Comparison of ENCODE assay signal across 25 cellular contexts in the genomic region with DNA sequence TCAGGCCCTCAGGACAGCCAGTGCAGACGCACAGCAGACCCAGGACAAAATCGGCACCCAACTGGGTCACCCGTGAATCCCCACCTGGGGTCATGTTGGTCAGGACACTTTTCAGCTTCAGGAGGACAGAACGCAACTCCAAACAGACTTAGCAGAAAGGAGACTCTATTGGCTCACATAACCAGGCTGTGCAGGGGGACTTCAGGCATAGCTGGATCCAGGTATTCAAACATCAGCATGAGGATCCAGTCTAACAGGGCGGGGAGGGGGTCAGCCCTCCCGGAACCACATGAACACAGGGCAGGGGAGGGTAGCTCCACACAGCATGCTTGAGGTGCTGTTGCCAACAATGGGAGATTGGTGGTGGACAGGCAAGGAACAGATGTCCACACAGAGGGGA.
"Had no signal": no experiment of that assay in that cellular context is flagged by ENCODE, and none has a peak within 500 bp of the region (broad histone marks: within the 10 kb centered on the region; RNA-seq: fewer than 3 reads in every experiment).

No MANE protein-coding gene starts in this region.

- H3K4me1 ChIP-seq: body of pancreas had no signal

- H3K36me3 Mint-ChIP-seq: activated naive CD4-positive, alpha-beta T cell treated with anti-CD3 and anti-CD28 coated beads, Interleukin-2, amount 50 U/mL, for 24 hours; T-cell had no signal

- H3K4me3 ChIP-seq: body of pancreas, SK-N-MC had no signal

- H3K4me3 Mint-ChIP-seq: activated CD4-positive, alpha-beta T cell treated with anti-CD3 and anti-CD28 coated beads for 36 hours; activated CD8-positive, alpha-beta T cell treated with anti-CD3 and anti-CD28 coated beads for 36 hours; activated naive CD4-positive, alpha-beta T cell treated with anti-CD3 and anti-CD28 coated beads, Interleukin-2, amount 50 U/mL, for 24 hours; T-cell had no signal

- H3K9me3 Mint-ChIP-seq: activated CD8-positive, alpha-beta T cell treated with anti-CD3 and anti-CD28 coated beads for 36 hours; activated naive CD4-positive, alpha-beta T cell treated with anti-CD3 and anti-CD28 coated beads, Interleukin-2, amount 50 U/mL, for 24 hours; T-cell had no signal

- DNase-seq: activated CD4-positive, alpha-beta T cell treated with anti-CD3 and anti-CD28 coated beads for 36 hours; activated CD8-positive, alpha-beta memory T cell treated with anti-CD3 and anti-CD28 coated beads, Interleukin-2, amount 50 U/mL, for 48 hours; activated CD8-positive, alpha-beta T cell treated with anti-CD3 and anti-CD28 coated beads for 36 hours; activated naive CD4-positive, alpha-beta T cell; activated T-cell treated with anti-CD3 and anti-CD28 coated beads, Interleukin-2, amount 50 U/mL, for 1 hour; amniotic stem cell; body of pancreas; central memory CD4-positive, alpha-beta T cell; KG1; NCI-H1048; NCI-H146; NCI-H1930; NCI-H2107; NCI-H2171 treated with DMSO at 0.1 percent for 48 hours; NCI-H226; NCI-H510A; NCI-H526 treated with DMSO at 0.1 percent for 48 hours; NCI-H82; RPMI8226; T-cell; T-helper 2 cell; T1000 had no signal

- H3K36me3 ChIP-seq: ascending aorta had no signal

- H3K27me3 Mint-ChIP-seq: activated CD4-positive, alpha-beta T cell treated with anti-CD3 and anti-CD28 coated beads for 36 hours; activated CD8-positive, alpha-beta T cell treated with anti-CD3 and anti-CD28 coated beads for 36 hours; activated naive CD4-positive, alpha-beta T cell treated with anti-CD3 and anti-CD28 coated beads, Interleukin-2, amount 50 U/mL, for 24 hours; T-cell had no signal

- H3K27ac Mint-ChIP-seq: activated CD4-positive, alpha-beta T cell treated with anti-CD3 and anti-CD28 coated beads for 36 hours; activated CD8-positive, alpha-beta T cell treated with anti-CD3 and anti-CD28 coated beads for 36 hours; activated naive CD4-positive, alpha-beta T cell treated with anti-CD3 and anti-CD28 coated beads, Interleukin-2, amount 50 U/mL, for 24 hours; T-cell had no signal

- H3K27ac ChIP-seq: body of pancreas, SK-N-MC had no signal

- H3K27me3 ChIP-seq: ascending aorta, body of pancreas had no signal

- ATAC-seq: activated CD4-positive, alpha-beta T cell treated with anti-CD3 and anti-CD28 coated beads for 36 hours; activated CD8-positive, alpha-beta T cell treated with anti-CD3 and anti-CD28 coated beads for 36 hours; body of pancreas; T-cell had no signal

- H3K9me3 ChIP-seq: ascending aorta, body of pancreas had no signal
